In the genomic region with DNA sequence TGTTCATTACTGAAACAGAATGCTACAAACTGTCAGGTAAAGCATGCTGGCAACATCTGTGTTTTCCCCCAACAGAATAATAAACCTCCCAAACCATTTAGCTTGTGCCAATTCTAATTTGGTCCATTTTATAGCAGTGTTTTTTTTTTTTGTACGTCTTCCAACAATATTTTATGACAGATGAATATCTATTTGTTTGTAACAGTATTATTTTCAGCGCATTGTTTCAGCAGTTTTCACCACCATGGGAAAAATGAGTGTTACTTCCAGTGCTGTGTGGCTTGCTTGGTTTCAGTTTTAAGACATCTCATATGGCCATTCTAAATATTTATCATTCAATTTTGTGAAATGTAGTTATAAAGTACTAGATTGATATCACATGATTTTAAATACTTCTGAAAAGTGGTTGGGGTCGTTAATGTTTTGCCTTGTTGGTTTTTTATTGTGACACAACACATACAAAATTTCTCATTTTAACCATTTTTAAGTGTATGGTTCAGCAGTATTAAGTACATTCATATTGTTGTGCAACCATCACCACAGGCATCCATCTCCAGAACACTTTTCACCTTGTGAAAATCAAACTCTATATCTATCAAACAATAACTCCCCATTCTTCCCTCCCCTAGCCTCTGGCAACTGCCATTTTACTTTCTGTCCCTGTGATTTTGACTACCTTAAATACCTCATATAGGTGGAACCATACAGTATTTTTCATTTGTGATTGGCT, we compare ENCODE assay signal across 26 cellular contexts. TPM values are rescaled to one million over a fixed set of nuclear protein-coding genes. Genes with fewer than 3 reads are reported as not detected.
DNase-seq lines count a peak whose midpoint lies in the region; ATAC-seq, FAIRE-seq and TF ChIP-seq lines count a peak whose summit lies in the region.
"Had no signal": no experiment of that assay in that cellular context is flagged by ENCODE, and none has a peak within 500 bp of the region (broad histone marks: within the 10 kb centered on the region; RNA-seq: fewer than 3 reads in every experiment).

No MANE protein-coding gene starts in this region.

- no peak overlapping the region for H4K8ac ChIP-seq in mesenchymal stem cell (ENCODE audit: low read length)

- in situ Hi-C loops in transverse colon (cut with MboI; ENCODE audit: low pct_ligation_motif_present in 1 of 4, low pct_unique_long_range_greater_than_20kb in 1 of 4, low sequenced_read_pairs in 3 of 4): no loop called here

- peak overlapping the region; percentile 76 for H3K27ac ChIP-seq in astrocyte (ENCODE audit: low read depth, low read length)
- peak overlapping the region; percentile 78 for H3K27ac ChIP-seq in mesenchymal stem cell (ENCODE audit: low read length, poor library complexity, severe bottlenecking)
- H3K27ac ChIP-seq in CD4-positive, alpha-beta memory T cell (ENCODE audit: low read depth, low read length): no peak overlapping the region
- no peak overlapping the region for H3K27ac ChIP-seq in transverse colon
- H3K27ac ChIP-seq: BLaER1 treated with 17β-estradiol and CSF1 and Interleukin-3, amounts not matched to agents 10 nM and 100 nM; SK-N-MC had no signal

- no peak overlapping the region for H3K14ac ChIP-seq in mesenchymal stem cell (ENCODE audit: low read length in 2 of 2)

- H3K4ac ChIP-seq in mesenchymal stem cell (ENCODE audit: low read depth in 1 of 2, low read length in 2 of 2): no peak overlapping the region

- H3K27me3 ChIP-seq in astrocyte (ENCODE audit: insufficient read depth, low read length): no peaks in the 10 kb centered on the region
- no peaks in the 10 kb centered on the region for H3K27me3 ChIP-seq in mesenchymal stem cell (ENCODE audit: control insufficient read depth in 1 of 2, insufficient read depth in 1 of 2, low read length in 2 of 2)
- no peaks in the 10 kb centered on the region for H3K27me3 ChIP-seq in CD4-positive, alpha-beta memory T cell (ENCODE audit: insufficient read depth, low read length)
- no peaks in the 10 kb centered on the region for H3K27me3 ChIP-seq in transverse colon
- H3K27me3 ChIP-seq: BLaER1 treated with 17β-estradiol and CSF1 and Interleukin-3, amounts not matched to agents 10 nM and 100 nM; MG63 had no signal

- H2AK5ac ChIP-seq in mesenchymal stem cell (ENCODE audit: low read length, severe bottlenecking): no peak overlapping the region

- no peak for TF ChIP-seq POLR2A in transverse colon (IDR thresholded peaks at IDR 0.05)

- DNase-seq in AG09309 (ENCODE audit: low read depth) (peak; percentile 60), HFFc6 (no peak), astrocyte (ENCODE audit: low read depth) (no peak), mesenchymal stem cell (no peak), SHP77 treated with DMSO at 0.1 percent for 48 hours (lab: John Stamatoyannopoulos, UW) (no peak), transverse colon (no peak)
- no peak for DNase-seq in CD4-positive, alpha-beta memory T cell
- DNase-seq: CD8-positive, alpha-beta memory T cell; DND-41; GDM1; H9; Karpas-422; NCI-H1092; NCI-H1436 treated with DMSO at 0.1 percent for 48 hours; NCI-H2029; NCI-H345; NCI-H526 treated with DMSO at 0.1 percent for 48 hours had no signal

- TF ChIP-seq CTCF in AG09309 (IDR thresholded peaks at IDR 0.05; ENCODE audit: control insufficient read depth, insufficient read depth, low read depth, low read length, missing control alignments) (no peak), HFFc6 (IDR thresholded peaks at IDR 0.05) (no peak), astrocyte (IDR thresholded peaks at IDR 0.05; ENCODE audit: insufficient read depth, low read depth, low read length) (no peak), transverse colon (IDR thresholded peaks at IDR 0.05) (no peak)

- CTCF ChIA-PET in CD4-positive, alpha-beta memory T cell (lab: Charles Lee; ENCODE audit: partially characterized antibody): no interaction called here

- no peak overlapping the region for H3K4me2 ChIP-seq in astrocyte (ENCODE audit: low read length)
- no peak overlapping the region for H3K4me2 ChIP-seq in mesenchymal stem cell (ENCODE audit: low read length, poor library complexity, severe bottlenecking)
- H3K4me2 ChIP-seq: BLaER1 treated with 17β-estradiol and CSF1 and Interleukin-3, amounts not matched to agents 10 nM and 100 nM had no signal

- H2AFZ ChIP-seq in astrocyte (ENCODE audit: low read depth, low read length) (no peak overlapping the region), mesenchymal stem cell (ENCODE audit: low read depth, low read length) (no peak overlapping the region)

- H3K36me3 Mint-ChIP-seq in HFFc6 (ENCODE audit: low read depth) (peaks cover 29% of the 10 kb centered on the region), astrocyte (ENCODE audit: low read depth, unreplicated experiment) (no peaks in the 10 kb centered on the region)
- no peaks in the 10 kb centered on the region for H3K36me3 Mint-ChIP-seq in CD4-positive, alpha-beta memory T cell

- no peak overlapping the region for H3K23ac ChIP-seq in mesenchymal stem cell (ENCODE audit: low read length in 2 of 2)

- peaks cover 29% of the 10 kb centered on the region for H3K9me3 Mint-ChIP-seq in HFFc6
- peaks cover 26% of the 10 kb centered on the region for H3K9me3 Mint-ChIP-seq in astrocyte (ENCODE audit: unreplicated experiment)
- H3K9me3 Mint-ChIP-seq in CD4-positive, alpha-beta memory T cell: peaks cover 6 to 31% (median 21%) of the 10 kb centered on the region in 8 donors

- H3K9me3 ChIP-seq in astrocyte (ENCODE audit: insufficient read depth, low read depth, low read length) (peaks cover 4% of the 10 kb centered on the region), mesenchymal stem cell (ENCODE audit: control insufficient read depth, low read length) (peaks cover 15% of the 10 kb centered on the region), transverse colon (no peaks in the 10 kb centered on the region)
- H3K9me3 ChIP-seq in CD4-positive, alpha-beta memory T cell (ENCODE audit: control insufficient read depth in 1 of 2, low read length in 2 of 2): no peaks in the 10 kb centered on the region

- FAIRE-seq in astrocyte (lab: Jason Lieb, UNC): no peak
- FAIRE-seq: A204.1, D721Med, HTR-8/SVneo had no signal

- no peak overlapping the region for H2BK5ac ChIP-seq in mesenchymal stem cell (ENCODE audit: low read depth, low read length, poor library complexity, severe bottlenecking)

- TF ChIP-seq EP300 in transverse colon (IDR thresholded peaks at IDR 0.05; ENCODE audit: low read depth): no peak

- no peak overlapping the region for H2BK15ac ChIP-seq in mesenchymal stem cell (ENCODE audit: low read depth, poor library complexity, severe bottlenecking)

- no peak overlapping the region for H3K4me3 ChIP-seq in AG09309 (ENCODE audit: control insufficient read depth, low read depth, low read length)
- H3K4me3 ChIP-seq in astrocyte (ENCODE audit: insufficient read depth, low read depth, low read length): no peak overlapping the region
- H3K4me3 ChIP-seq in mesenchymal stem cell (ENCODE audit: insufficient read depth in 1 of 2, low read depth in 1 of 2, low read length in 2 of 2): peak overlapping the region in 1 of 2 experiments; percentile 2
- no peak overlapping the region for H3K4me3 ChIP-seq in CD4-positive, alpha-beta memory T cell (ENCODE audit: low read length in 2 of 2)
- no peak overlapping the region for H3K4me3 ChIP-seq in transverse colon
- H3K4me3 ChIP-seq: BLaER1 treated with 17β-estradiol and CSF1 and Interleukin-3, amounts not matched to agents 10 nM and 100 nM; SK-N-MC had no signal

- no peak overlapping the region for H3K18ac ChIP-seq in mesenchymal stem cell (ENCODE audit: low read depth in 1 of 2, low read length in 2 of 2)

- H4K91ac ChIP-seq in mesenchymal stem cell (ENCODE audit: low read length): no peak overlapping the region

- ATAC-seq in GM19328 (IDR thresholded peaks at IDR 0.05; ENCODE audit: unreplicated experiment): no peak
- ATAC-seq: Panc1 had no signal

- H4K20me1 ChIP-seq in astrocyte (ENCODE audit: insufficient read depth, low read length): no peaks in the 10 kb centered on the region
- H4K20me1 ChIP-seq: BLaER1 treated with 17β-estradiol and CSF1 and Interleukin-3, amounts not matched to agents 10 nM and 100 nM had no signal

- H2BK12ac ChIP-seq in mesenchymal stem cell (ENCODE audit: low read length in 2 of 2): no peak overlapping the region

- peaks cover 28% of the 10 kb centered on the region for H3K27me3 Mint-ChIP-seq in HFFc6 (ENCODE audit: insufficient read depth)
- H3K27me3 Mint-ChIP-seq in astrocyte (ENCODE audit: low read depth, unreplicated experiment): no peaks in the 10 kb centered on the region
- peaks cover 28 to 36% of the 10 kb centered on the region in 2 donors for H3K27me3 Mint-ChIP-seq in CD4-positive, alpha-beta memory T cell

- H3K9ac ChIP-seq in astrocyte (ENCODE audit: low read length): no peak overlapping the region
- peak overlapping the region; percentile 39 for H3K9ac ChIP-seq in mesenchymal stem cell (ENCODE audit: low read length)
- H3K9ac ChIP-seq: BLaER1 treated with 17β-estradiol and CSF1 and Interleukin-3, amounts not matched to agents 10 nM and 100 nM had no signal

- H3K36me3 ChIP-seq in astrocyte (ENCODE audit: insufficient read depth, low read length): no peaks in the 10 kb centered on the region
- H3K36me3 ChIP-seq in mesenchymal stem cell (ENCODE audit: control insufficient read depth in 1 of 2, insufficient read depth in 2 of 2, low read depth in 1 of 2, low read length in 2 of 2): no peaks in the 10 kb centered on the region
- H3K36me3 ChIP-seq in CD4-positive, alpha-beta memory T cell (ENCODE audit: insufficient read depth, low read length): no peaks in the 10 kb centered on the region
- H3K36me3 ChIP-seq in transverse colon: no peaks in the 10 kb centered on the region
- H3K36me3 ChIP-seq: BLaER1 treated with 17β-estradiol and CSF1 and Interleukin-3, amounts not matched to agents 10 nM and 100 nM had no signal

- H3K79me1 ChIP-seq in mesenchymal stem cell (replicated peaks; ENCODE audit: low read length, poor library complexity, severe bottlenecking): no peaks in the 10 kb centered on the region

- intact Hi-C loops in CD4-positive, alpha-beta memory T cell (cut with micrococcal nuclease): no loop called here
- intact Hi-C loops in transverse colon (cut with DNase I; ENCODE audit: low total_unique reads): no loop called here

- H3K4me1 ChIP-seq in astrocyte (ENCODE audit: insufficient read depth, low read length): no peaks in the 10 kb centered on the region
- H3K4me1 ChIP-seq in mesenchymal stem cell (ENCODE audit: control insufficient read depth, insufficient read depth, low read depth, low read length): peaks cover 6% of the 10 kb centered on the region
- H3K4me1 ChIP-seq in CD4-positive, alpha-beta memory T cell (ENCODE audit: insufficient read depth, low read length): no peaks in the 10 kb centered on the region
- H3K4me1 ChIP-seq in transverse colon: no peaks in the 10 kb centered on the region

- H3K27ac Mint-ChIP-seq in HFFc6: peak overlapping the region; percentile 14; the same call in 1 of the 2 replicates
- no peak overlapping the region for H3K27ac Mint-ChIP-seq in astrocyte (ENCODE audit: unreplicated experiment)
- peak overlapping the region in 1 of 7 donors; percentile 18 for H3K27ac Mint-ChIP-seq in CD4-positive, alpha-beta memory T cell
- H3K27ac Mint-ChIP-seq: CD8-positive, alpha-beta memory T cell; H9 had no signal

- H3K4me1 Mint-ChIP-seq in HFFc6 (ENCODE audit: low read depth) (peaks cover 23% of the 10 kb centered on the region; the same call in 1 of the 2 replicates), astrocyte (ENCODE audit: low read depth, unreplicated experiment) (no peaks in the 10 kb centered on the region)
- no peaks in the 10 kb centered on the region for H3K4me1 Mint-ChIP-seq in CD4-positive, alpha-beta memory T cell
- H3K4me1 Mint-ChIP-seq: CD8-positive, alpha-beta memory T cell; H9 had no signal

- no peak overlapping the region for H2BK120ac ChIP-seq in mesenchymal stem cell (ENCODE audit: low read depth, low read length)

- H3K79me2 ChIP-seq in astrocyte (ENCODE audit: insufficient read depth, low read length): no peaks in the 10 kb centered on the region

- WGBS in mesenchymal stem cell: no CpG with 5 or more reads among the region's 3 CpGs
- 44 to 61% methylated on average over 3 of the region's 3 CpGs for WGBS in transverse colon (ENCODE audit: low coverage in 1 of 2), 2 donors

- H3K4me3 Mint-ChIP-seq in HFFc6 (no peak overlapping the region), astrocyte (ENCODE audit: unreplicated experiment) (no peak overlapping the region)
- H3K4me3 Mint-ChIP-seq in CD4-positive, alpha-beta memory T cell: no peak overlapping the region
- H3K4me3 Mint-ChIP-seq: CD8-positive, alpha-beta memory T cell; H9; IgD-negative memory B cell had no signal

- POLR2A ChIA-PET in CD4-positive, alpha-beta memory T cell (lab: Charles Lee; ENCODE audit: partially characterized antibody): no interaction called here

RNA-seq across cellular contexts. Expression of gene TBC1D19, which starts 25.6 kb away (rescaled TPM):
- 10 to 100 TPM in 4 of 6 experiments, 1 to 10 TPM in 2; 8.5 to 14.4 (median 12.1) TPM for total RNA-seq in HFFc6 (2021; fragmentation: NEBNext Ultra II Directional; extraction: Animal tissue kit (Norgen Biotek cat#: 25700))
- total RNA-seq in astrocyte: 10.5 and 12.6 TPM in 2 replicates
- polyA plus RNA-seq in mesenchymal stem cell (2013, experiment 1 of 2): 8.3 TPM
- polyA plus RNA-seq in mesenchymal stem cell (2013, experiment 2 of 2): 9.4 TPM
- total RNA-seq in CD4-positive, alpha-beta memory T cell: 1 to 10 TPM; 7.9 to 9.5 TPM
- 1 to 10 TPM; 4.3 to 4.8 TPM for polyA plus RNA-seq in CD4-positive, alpha-beta memory T cell
- total RNA-seq in transverse colon: 10 to 100 TPM in 2 of 4 donors, 1 to 10 TPM in 2; 6.3 to 19.1 (median 9.6) TPM

Comparison
In these comparisons a context has a peak if more than half of its experiments do, and no peak if none do; other contexts are left out.
1. H3K27ac ChIP-seq: peak in astrocyte (single experiment) and mesenchymal stem cell (single experiment); none in CD4-positive, alpha-beta memory T cell (single experiment) and transverse colon (0 of 4).